9 cellular contexts compared by ENCODE assay signal in genomic region chr5:34915856-34916192, GRCh38. TPM values are rescaled to one million over a fixed set of nuclear protein-coding genes. Genes with fewer than 3 reads are reported as not detected.
DNase-seq lines count a peak whose midpoint lies in the region; ATAC-seq and TF ChIP-seq lines count a peak whose summit lies in the region.
"Had no signal": no experiment of that assay in that cellular context is flagged by ENCODE, and none has a peak within 500 bp of the region (broad histone marks: within the 10 kb centered on the region; RNA-seq: fewer than 3 reads in every experiment).

No MANE protein-coding gene starts in this region.

- peaks cover 48% of the 10 kb centered on the region for H3K36me3 Mint-ChIP-seq in activated naive CD8-positive, alpha-beta T cell treated with anti-CD3 and anti-CD28 coated beads, Interleukin-2, amount 50 U/mL, for 24 hours (ENCODE audit: low read depth)
- H3K36me3 Mint-ChIP-seq in osteocyte (ENCODE audit: unreplicated experiment), result peaks cover 20% of the 10 kb centered on the region

- no peak overlapping the region for H3K4me3 Mint-ChIP-seq in activated naive CD8-positive, alpha-beta T cell treated with anti-CD3 and anti-CD28 coated beads, Interleukin-2, amount 50 U/mL, for 24 hours
- no peak overlapping the region for H3K4me3 Mint-ChIP-seq in osteocyte (ENCODE audit: unreplicated experiment)
- H3K4me3 Mint-ChIP-seq: activated B cell treated with CpG ODN at 0.5 μM for 24 hours had no signal

- no peaks in the 10 kb centered on the region for H3K27me3 Mint-ChIP-seq in activated naive CD8-positive, alpha-beta T cell treated with anti-CD3 and anti-CD28 coated beads, Interleukin-2, amount 50 U/mL, for 24 hours
- H3K27me3 Mint-ChIP-seq in osteocyte (ENCODE audit: unreplicated experiment), result no peaks in the 10 kb centered on the region
- H3K27me3 Mint-ChIP-seq: activated B cell treated with CpG ODN at 0.5 μM for 24 hours had no signal

- in situ Hi-C loops in GM13977 (cut with MboI; ENCODE audit: low pct_unique_long_range_greater_than_20kb, low sequenced_read_pairs, unreplicated experiment), result no loop called here

- no peaks in the 10 kb centered on the region for H3K9me3 ChIP-seq in NT2/D1 (ENCODE audit: insufficient read depth, low read length)
- no peaks in the 10 kb centered on the region for H3K9me3 ChIP-seq in gastroesophageal sphincter

- DNase-seq in GM13977 (ENCODE audit: low spot score), result peak; percentile 12
- no peak for DNase-seq in NT2/D1 (ENCODE audit: low read depth, low spot score)
- peak; percentile 34 for DNase-seq in stimulated activated naive CD8-positive, alpha-beta T cell treated with anti-CD3 and anti-CD28 coated beads, Interleukin-15, Interleukin-2, amounts not matched to agents 100 U/mL and 50 U/mL, for 24 hours
- no peak for DNase-seq in NCI-H1436 treated with DMSO at 0.1 percent for 48 hours (lab: John Stamatoyannopoulos, UW)
- no peak for DNase-seq in activated naive CD8-positive, alpha-beta T cell treated with anti-CD3 and anti-CD28 coated beads, Interleukin-2, amount 50 U/mL, for 24 hours
- no peak for DNase-seq in osteocyte (ENCODE audit: extremely low spot score, unreplicated experiment)

- peak; percentile 11 for ATAC-seq in GM21723 (IDR thresholded peaks at IDR 0.05; ENCODE audit: unreplicated experiment)
- no peak for ATAC-seq in gastroesophageal sphincter
- ATAC-seq in stimulated activated naive CD8-positive, alpha-beta T cell treated with anti-CD3 and anti-CD28 coated beads, Interleukin-15, Interleukin-2, amounts not matched to agents 100 U/mL and 50 U/mL, for 24 hours, result no peak
- ATAC-seq in activated naive CD8-positive, alpha-beta T cell treated with anti-CD3 and anti-CD28 coated beads, Interleukin-2, amount 50 U/mL, for 24 hours, result no peak

- peak overlapping the region; percentile 54 to 93 (median 90) for H3K27ac ChIP-seq in gastroesophageal sphincter

- peaks cover 40% of the 10 kb centered on the region for H3K4me1 Mint-ChIP-seq in activated naive CD8-positive, alpha-beta T cell treated with anti-CD3 and anti-CD28 coated beads, Interleukin-2, amount 50 U/mL, for 24 hours
- peaks cover 32% of the 10 kb centered on the region for H3K4me1 Mint-ChIP-seq in osteocyte (ENCODE audit: unreplicated experiment)

- TF ChIP-seq CTCF in GM13977 (IDR thresholded peaks at IDR 0.05; ENCODE audit: extremely low read depth, insufficient read depth, missing control alignments) (no peak), gastroesophageal sphincter (IDR thresholded peaks at IDR 0.05) (no peak), osteocyte (IDR thresholded peaks at IDR 0.05) (no peak)

- H3K9ac ChIP-seq in NT2/D1 (ENCODE audit: insufficient read length, low read depth), result peak overlapping the region; percentile 99

- H3K4me3 ChIP-seq in NT2/D1 (ENCODE audit: insufficient read length, low read depth), result peak overlapping the region; percentile 97
- peak overlapping the region; percentile 80 to 92 for H3K4me3 ChIP-seq in gastroesophageal sphincter

- 0 to 2% methylated on average over 9 to 20 of the region's 20 CpGs for WGBS in gastroesophageal sphincter (ENCODE audit: low coverage in 1 of 2), 2 donors

- H3K9me3 Mint-ChIP-seq in activated naive CD8-positive, alpha-beta T cell treated with anti-CD3 and anti-CD28 coated beads, Interleukin-2, amount 50 U/mL, for 24 hours, result no peaks in the 10 kb centered on the region
- no peaks in the 10 kb centered on the region for H3K9me3 Mint-ChIP-seq in osteocyte (ENCODE audit: unreplicated experiment)
- H3K9me3 Mint-ChIP-seq: activated B cell treated with CpG ODN at 0.5 μM for 24 hours had no signal

- H3K27me3 ChIP-seq in NT2/D1 (ENCODE audit: insufficient read depth, insufficient read length) (no peaks in the 10 kb centered on the region), gastroesophageal sphincter (no peaks in the 10 kb centered on the region)

- H3K4me1 ChIP-seq in NT2/D1 (ENCODE audit: insufficient read depth, insufficient read length) (no peaks in the 10 kb centered on the region), gastroesophageal sphincter (peaks cover 11 to 51% (median 18%) of the 10 kb centered on the region in 3 donors)

- no peak overlapping the region for H3K27ac Mint-ChIP-seq in activated naive CD8-positive, alpha-beta T cell treated with anti-CD3 and anti-CD28 coated beads, Interleukin-2, amount 50 U/mL, for 24 hours
- H3K27ac Mint-ChIP-seq in osteocyte (ENCODE audit: unreplicated experiment), result no peak overlapping the region
- H3K27ac Mint-ChIP-seq: activated B cell treated with CpG ODN at 0.5 μM for 24 hours had no signal

- TF ChIP-seq POLR2A in gastroesophageal sphincter (IDR thresholded peaks at IDR 0.05), result no peak

- H3K36me3 ChIP-seq in NT2/D1 (ENCODE audit: insufficient read depth, insufficient read length, low read length) (peaks cover 61% of the 10 kb centered on the region), gastroesophageal sphincter (peaks cover 0 to 40% of the 10 kb centered on the region in 2 donors)

- no peak for TF ChIP-seq EP300 in gastroesophageal sphincter (IDR thresholded peaks at IDR 0.05)

RNA-seq across cellular contexts. Expression of gene BRIX1, which starts 0.3 kb away (rescaled TPM):
- total RNA-seq in gastroesophageal sphincter (10 to 100 TPM; 22.4 to 34.7 (median 28.9) TPM), osteocyte (18.7 and 20.2 TPM in 2 replicates)

RNA-seq across cellular contexts. Expression of gene RAD1, which starts 0.5 kb away (rescaled TPM):
- total RNA-seq in gastroesophageal sphincter (10 to 100 TPM; 22.8 to 66.9 (median 30.2) TPM), osteocyte (17.1 and 19.5 TPM in 2 replicates)

RNA-seq across cellular contexts. Expression of gene DNAJC21, which starts 13.5 kb away (rescaled TPM):
- 10 to 100 TPM; 46.8 to 99.8 (median 70.3) TPM for total RNA-seq in gastroesophageal sphincter
- total RNA-seq in osteocyte, result 37.5 and 39.5 TPM in 2 replicates

Comparison
In these comparisons a context has a peak if more than half of its experiments do, and no peak if none do; other contexts are left out.
1. DNase-seq: peak in GM13977 (single experiment) and stimulated activated naive CD8-positive, alpha-beta T cell treated with anti-CD3 and anti-CD28 coated beads, Interleukin-15, Interleukin-2, amounts not matched to agents 100 U/mL and 50 U/mL, for 24 hours (single experiment); none in NT2/D1 (single experiment), NCI-H1436 treated with DMSO at 0.1 percent for 48 hours (single experiment), activated naive CD8-positive, alpha-beta T cell treated with anti-CD3 and anti-CD28 coated beads, Interleukin-2, amount 50 U/mL, for 24 hours (single experiment) and osteocyte (single experiment).